1 cellular context compared by ENCODE assay signal in genomic region chr11:47523491-47524199, GRCh38.
A peak's percentile ranks its signal among the peaks of the same experiment; 100 is the strongest.
TF ChIP-seq lines count a peak whose summit lies in the region.

No MANE protein-coding gene starts in this region.

TF ChIP-seq in K562, 482 proteins besides CTCF, POLR2A, EP300 and RAD21 (continued from another document):
- TF ChIP-seq KDM1A (IDR thresholded peaks at IDR 0.05) = peak in 1 of 2 experiments; percentile 44; a peak in 1 of 4 replicates
- TF ChIP-seq TFAP4 (CRISPR knock-in tag; IDR thresholded peaks at IDR 0.05; ENCODE audit: borderline replicate concordance) = peak; percentile 20; the same call in 1 of the 2 replicates
- no peak for TF ChIP-seq MTA2 (IDR thresholded peaks at IDR 0.05; ENCODE audit: low read depth)
- TF ChIP-seq ARID1B (IDR thresholded peaks at IDR 0.05) = peak; percentile 77
- TF ChIP-seq ARNT (IDR thresholded peaks at IDR 0.05) = 0 out of 4 replicates have a peak, but pooled peaks of 1 of the 2 experiments have one; percentile 31
- TF ChIP-seq GMEB1 (CRISPR knock-in tag; IDR thresholded peaks at IDR 0.05) = no peak
- no peak for TF ChIP-seq ELF2 (CRISPR knock-in tag; IDR thresholded peaks at IDR 0.05)
- TF ChIP-seq TBL1XR1 (IDR thresholded peaks at IDR 0.05; ENCODE audit: low read length in 2 of 2) = no peak
- no peak for TF ChIP-seq ZNF23 (CRISPR knock-in tag; IDR thresholded peaks at IDR 0.05)
- peak in 1 of 2 experiments; percentile 50; a peak in 1 of 4 replicates for TF ChIP-seq TRIM24 (IDR thresholded peaks at IDR 0.05)
- peak in 1 of 2 experiments; percentile 41; a peak in 1 of 4 replicates for TF ChIP-seq ZNF318 (IDR thresholded peaks at IDR 0.05; ENCODE audit: borderline replicate concordance in 1 of 2, low read depth in 1 of 2)
- peak; percentile 99 for TF ChIP-seq JUND (IDR thresholded peaks at IDR 0.05; ENCODE audit: borderline replicate concordance, low read depth, low read length)
- TF ChIP-seq JUND (tag; IDR thresholded peaks at IDR 0.05; ENCODE audit: borderline replicate concordance, low read depth, low read length) = peak; percentile 98
- TF ChIP-seq HNRNPLL (IDR thresholded peaks at IDR 0.05; ENCODE audit: low read depth, low read length, poor library complexity, severe bottlenecking) = no peak
- TF ChIP-seq ZHX1 (conservative IDR thresholded peaks at IDR 0.05; ENCODE audit: low read length) = no peak
- peak; percentile 66 for TF ChIP-seq FOS (IDR thresholded peaks at IDR 0.05; ENCODE audit: extremely low read depth, insufficient read length)
TF ChIP-seq in K562: peak in this region for 37.
